ENCODE assay signal across 8 cellular contexts in the genomic region with DNA sequence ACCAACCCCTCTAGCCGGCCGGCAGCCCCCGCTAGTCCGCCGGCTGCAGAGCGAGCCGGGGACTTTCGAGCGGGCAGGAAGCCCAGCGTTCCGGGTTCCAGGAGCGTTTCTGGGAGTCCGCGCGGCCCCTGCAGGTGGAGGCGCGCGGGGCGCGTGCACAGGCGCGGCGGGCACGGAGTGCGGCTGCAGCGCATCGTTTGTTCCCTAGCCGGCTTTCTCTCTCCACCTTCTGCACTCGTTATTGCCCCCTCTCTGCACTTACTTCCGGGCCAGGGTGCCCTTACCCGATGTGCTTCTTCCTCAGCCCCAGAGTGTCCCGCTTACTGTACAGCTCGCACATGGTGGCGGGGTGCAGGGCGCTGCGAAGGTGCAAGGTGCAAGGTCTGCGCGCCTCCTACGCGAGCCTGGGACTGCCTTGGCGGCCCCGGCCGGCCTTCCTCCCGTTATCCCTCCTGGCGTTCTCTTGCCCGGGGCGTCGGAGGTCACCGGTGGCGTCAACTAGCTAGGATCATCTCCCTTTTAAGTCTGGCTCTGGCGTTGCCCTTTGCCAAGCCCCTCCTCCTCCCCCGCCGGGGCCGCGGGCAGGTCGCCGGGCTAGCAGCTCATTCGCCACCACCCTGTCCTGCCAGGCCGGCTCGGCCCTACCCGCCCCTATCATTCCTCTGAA. TPM values are rescaled to one million over a fixed set of nuclear protein-coding genes. Genes with fewer than 3 reads are reported as not detected.
A peak's percentile ranks its signal among the peaks of the same experiment; 100 is the strongest.
DNase-seq lines count a peak whose midpoint lies in the region; ATAC-seq lines count a peak whose summit lies in the region.

A gene (minus strand): TSS at position 495 of the 667 bp plus-strand sequence. CDS start 155 bp downstream, at position 340.

- DNase-seq in NCI-H510A treated with DMSO at 0.1 percent for 48 hours (lab: John Stamatoyannopoulos, UW): peak; percentile 42
- no peak for DNase-seq in NCI-H510A (lab: John Stamatoyannopoulos, UW)
- DNase-seq in SW480 (ENCODE audit: low spot score): peak; percentile 29
- peak; percentile 21 for DNase-seq in cerebellum (ENCODE audit: low spot score)
- DNase-seq in left colon: peak in 1 of 2 donors; percentile 18
- DNase-seq in stimulated activated CD4-positive, alpha-beta T cell treated with anti-CD3 and anti-CD28 coated beads, Interleukin-2, amount 100 ng/mL, for 24 hours: peak; percentile 26 to 49

- intact Hi-C loops in left colon (cut with DNase I, micrococcal nuclease): no loop called here

- ATAC-seq in left colon (peak; percentile 69), HG03521 (IDR thresholded peaks at IDR 0.05; ENCODE audit: unreplicated experiment) (no peak), HG02588 (IDR thresholded peaks at IDR 0.05; ENCODE audit: unreplicated experiment) (no peak)

RNA-seq across cellular contexts. Expression of the gene that starts here (rescaled TPM):
- total RNA-seq in cerebellum (0.54 TPM), left colon (not detected)

Comparison
In these comparisons a context has a peak if more than half of its experiments do, and no peak if none do; other contexts are left out.
1. Peak in DNase-seq in cerebellum; RNA of the gene not detected or under 1 TPM.
2. Peak in ATAC-seq in left colon; RNA of the gene not detected or under 1 TPM.